11 cellular contexts compared by ENCODE assay signal in genomic region chr18:56945171-56945863, GRCh38.
"Had no signal": no experiment of that assay in that cellular context is flagged by ENCODE, and none has a peak within 500 bp of the region (broad histone marks: within the 10 kb centered on the region; RNA-seq: fewer than 3 reads in every experiment).

No MANE protein-coding gene starts in this region.

- ATAC-seq: activated CD4-positive, alpha-beta T cell treated with anti-CD3 and anti-CD28 coated beads for 36 hours; activated CD8-positive, alpha-beta T cell treated with anti-CD3 and anti-CD28 coated beads for 36 hours; left lung; stimulated activated naive B cell treated with anti-CD40 and anti-IgM and Interleukin-4, amounts not matched to agents 10 μg/mL and 1 μg/mL and 100 μg/mL, for 72 hours; upper lobe of right lung had no signal

- DNase-seq: activated CD4-positive, alpha-beta T cell treated with anti-CD3 and anti-CD28 coated beads for 36 hours; activated CD8-positive, alpha-beta memory T cell treated with anti-CD3 and anti-CD28 coated beads, Interleukin-2, amount 50 U/mL, for 4 hours; activated CD8-positive, alpha-beta T cell treated with anti-CD3 and anti-CD28 coated beads for 36 hours; activated naive CD4-positive, alpha-beta T cell; left lung; mesendoderm; ovary; stimulated activated naive B cell treated with anti-CD40 and anti-IgM and Interleukin-4, amounts not matched to agents 10 μg/mL and 1 μg/mL and 100 μg/mL, for 72 hours; T1000; upper lobe of right lung had no signal

- H2AFZ ChIP-seq: neural progenitor cell had no signal

- H3K4me1 ChIP-seq: left lung, upper lobe of right lung had no signal

- H3K4me2 ChIP-seq: neural progenitor cell had no signal

- H3K27ac ChIP-seq: left lung, neural progenitor cell, ovary, upper lobe of right lung had no signal

- H3K27me3 ChIP-seq: left lung, neural progenitor cell, ovary, upper lobe of right lung had no signal

- H3K9me3 ChIP-seq: left lung, ovary, upper lobe of right lung had no signal

- H3K36me3 ChIP-seq: left lung, neural progenitor cell, ovary, upper lobe of right lung had no signal

- H3K9ac ChIP-seq: neural progenitor cell had no signal

- H3K4me3 ChIP-seq: left lung, neural progenitor cell, ovary, upper lobe of right lung had no signal
